Comparison of ENCODE assay signal across 1 cellular context in the genomic region with DNA sequence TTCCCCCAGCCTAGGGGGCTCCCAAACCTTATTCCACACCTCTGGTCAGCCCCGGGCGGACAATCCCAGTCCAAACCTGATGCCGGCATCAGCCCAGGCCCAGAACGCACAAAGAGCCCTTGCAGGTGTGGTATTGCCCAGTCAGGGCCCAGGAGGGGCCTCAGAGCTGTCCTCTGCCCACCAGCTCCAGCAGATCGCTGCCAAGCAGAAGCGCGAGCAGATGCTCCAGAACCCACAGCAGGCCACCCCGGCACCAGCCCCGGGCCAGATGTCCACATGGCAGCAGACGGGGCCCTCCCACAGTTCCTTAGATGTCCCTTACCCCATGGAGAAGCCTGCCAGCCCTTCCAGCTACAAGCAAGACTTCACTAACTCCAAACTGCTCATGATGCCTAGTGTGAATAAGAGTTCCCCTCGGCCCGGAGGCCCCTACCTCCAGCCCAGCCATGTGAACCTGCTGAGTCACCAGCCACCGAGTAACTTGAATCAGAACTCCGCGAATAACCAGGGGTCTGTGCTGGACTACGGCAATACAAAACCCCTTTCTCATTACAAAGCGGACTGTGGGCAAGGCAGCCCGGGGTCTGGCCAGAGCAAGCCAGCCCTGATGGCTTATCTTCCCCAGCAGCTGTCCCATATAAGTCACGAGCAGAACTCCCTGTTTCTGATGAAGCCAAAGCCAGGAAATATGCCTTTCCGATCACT.
TF ChIP-seq lines count a peak whose summit lies in the region.

No MANE protein-coding gene starts in this region.

TF ChIP-seq in K562, 482 proteins besides CTCF, POLR2A, EP300 and RAD21 (continues in another document):
- TF ChIP-seq ARID1B (IDR thresholded peaks at IDR 0.05): peak; percentile 82
- TF ChIP-seq C11orf30 (IDR thresholded peaks at IDR 0.05; ENCODE audit: low read depth): peak; percentile 86
- peak; percentile 32; the same call in 1 of the 2 replicates for TF ChIP-seq NFE2L1 (tag; IDR thresholded peaks at IDR 0.05; ENCODE audit: borderline replicate concordance, low read depth)
- TF ChIP-seq CBX8 (IDR thresholded peaks at IDR 0.05; ENCODE audit: borderline replicate concordance, extremely low read depth, low read depth, low read length, poor library complexity, severe bottlenecking): no peak
- TF ChIP-seq, protein P1, sequence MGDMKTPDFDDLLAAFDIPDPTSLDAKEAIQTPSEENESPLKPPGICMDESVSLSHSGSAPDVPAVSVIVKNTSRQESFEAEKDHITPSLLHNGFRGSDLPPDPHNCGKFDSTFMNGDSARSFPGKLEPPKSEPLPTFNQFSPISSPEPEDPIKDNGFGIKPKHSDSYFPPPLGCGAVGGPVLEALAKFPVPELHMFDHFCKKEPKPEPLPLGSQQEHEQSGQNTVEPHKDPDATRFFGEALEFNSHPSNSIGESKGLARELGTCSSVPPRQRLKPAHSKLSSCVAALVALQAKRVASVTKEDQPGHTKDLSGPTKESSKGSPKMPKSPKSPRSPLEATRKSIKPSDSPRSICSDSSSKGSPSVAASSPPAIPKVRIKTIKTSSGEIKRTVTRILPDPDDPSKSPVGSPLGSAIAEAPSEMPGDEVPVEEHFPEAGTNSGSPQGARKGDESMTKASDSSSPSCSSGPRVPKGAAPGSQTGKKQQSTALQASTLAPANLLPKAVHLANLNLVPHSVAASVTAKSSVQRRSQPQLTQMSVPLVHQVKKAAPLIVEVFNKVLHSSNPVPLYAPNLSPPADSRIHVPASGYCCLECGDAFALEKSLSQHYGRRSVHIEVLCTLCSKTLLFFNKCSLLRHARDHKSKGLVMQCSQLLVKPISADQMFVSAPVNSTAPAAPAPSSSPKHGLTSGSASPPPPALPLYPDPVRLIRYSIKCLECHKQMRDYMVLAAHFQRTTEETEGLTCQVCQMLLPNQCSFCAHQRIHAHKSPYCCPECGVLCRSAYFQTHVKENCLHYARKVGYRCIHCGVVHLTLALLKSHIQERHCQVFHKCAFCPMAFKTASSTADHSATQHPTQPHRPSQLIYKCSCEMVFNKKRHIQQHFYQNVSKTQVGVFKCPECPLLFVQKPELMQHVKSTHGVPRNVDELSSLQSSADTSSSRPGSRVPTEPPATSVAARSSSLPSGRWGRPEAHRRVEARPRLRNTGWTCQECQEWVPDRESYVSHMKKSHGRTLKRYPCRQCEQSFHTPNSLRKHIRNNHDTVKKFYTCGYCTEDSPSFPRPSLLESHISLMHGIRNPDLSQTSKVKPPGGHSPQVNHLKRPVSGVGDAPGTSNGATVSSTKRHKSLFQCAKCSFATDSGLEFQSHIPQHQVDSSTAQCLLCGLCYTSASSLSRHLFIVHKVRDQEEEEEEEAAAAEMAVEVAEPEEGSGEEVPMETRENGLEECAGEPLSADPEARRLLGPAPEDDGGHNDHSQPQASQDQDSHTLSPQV (IDR thresholded peaks at IDR 0.05): peak; percentile 69
- peak; percentile 83 for TF ChIP-seq NFE2 (IDR thresholded peaks at IDR 0.05; ENCODE audit: low read depth)
- peak; percentile 56 for TF ChIP-seq CBFA2T2 (conservative IDR thresholded peaks at IDR 0.05)
- no peak for TF ChIP-seq CREB1 (IDR thresholded peaks at IDR 0.05)
- TF ChIP-seq CREB1 (CRISPR knock-in tag; IDR thresholded peaks at IDR 0.05): no peak
- TF ChIP-seq DACH1 (IDR thresholded peaks at IDR 0.05; ENCODE audit: partially characterized antibody): peak; percentile 38
- TF ChIP-seq GATA2 (CRISPR knock-in tag; IDR thresholded peaks at IDR 0.05): 0 out of 2 replicates have a peak, but pooled peaks have one; percentile 22
- TF ChIP-seq, protein P2, sequence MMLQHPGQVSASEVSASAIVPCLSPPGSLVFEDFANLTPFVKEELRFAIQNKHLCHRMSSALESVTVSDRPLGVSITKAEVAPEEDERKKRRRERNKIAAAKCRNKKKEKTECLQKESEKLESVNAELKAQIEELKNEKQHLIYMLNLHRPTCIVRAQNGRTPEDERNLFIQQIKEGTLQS (IDR thresholded peaks at IDR 0.05): peak; percentile 34; the same call in 1 of the 2 replicates
- TF ChIP-seq, protein P2 (CRISPR knock-in tag; conservative IDR thresholded peaks at IDR 0.05): no peak
- TF ChIP-seq DMBX1 (CRISPR knock-in tag; IDR thresholded peaks at IDR 0.05; ENCODE audit: borderline replicate concordance): 0 out of 2 replicates have a peak, but pooled peaks have one; percentile 31
- TF ChIP-seq DPF2 (IDR thresholded peaks at IDR 0.05): peak; percentile 56; the same call in 1 of the 2 replicates
- TF ChIP-seq MAFF (IDR thresholded peaks at IDR 0.05; ENCODE audit: low read length): peak; percentile 57; the same call in 1 of the 2 replicates
- TF ChIP-seq ARHGAP35 (IDR thresholded peaks at IDR 0.05; ENCODE audit: partially characterized antibody): no peak
- TF ChIP-seq NRF1 (conservative IDR thresholded peaks at IDR 0.05 in 1 of 2, IDR thresholded peaks at IDR 0.05 in 1 of 2): 0 out of 4 replicates have a peak, but pooled peaks of 1 of the 2 experiments have one; percentile 11
- TF ChIP-seq NCOR1 (IDR thresholded peaks at IDR 0.05): peak; percentile 15; the same call in 1 of the 2 replicates
- TF ChIP-seq, protein P3, sequence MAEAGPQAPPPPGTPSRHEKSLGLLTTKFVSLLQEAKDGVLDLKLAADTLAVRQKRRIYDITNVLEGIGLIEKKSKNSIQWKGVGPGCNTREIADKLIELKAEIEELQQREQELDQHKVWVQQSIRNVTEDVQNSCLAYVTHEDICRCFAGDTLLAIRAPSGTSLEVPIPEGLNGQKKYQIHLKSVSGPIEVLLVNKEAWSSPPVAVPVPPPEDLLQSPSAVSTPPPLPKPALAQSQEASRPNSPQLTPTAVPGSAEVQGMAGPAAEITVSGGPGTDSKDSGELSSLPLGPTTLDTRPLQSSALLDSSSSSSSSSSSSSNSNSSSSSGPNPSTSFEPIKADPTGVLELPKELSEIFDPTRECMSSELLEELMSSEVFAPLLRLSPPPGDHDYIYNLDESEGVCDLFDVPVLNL (CRISPR knock-in tag; IDR thresholded peaks at IDR 0.05; ENCODE audit: low read depth): no peak
- TF ChIP-seq ZKSCAN3 (CRISPR knock-in tag; IDR thresholded peaks at IDR 0.05): no peak
- TF ChIP-seq, protein P4, sequence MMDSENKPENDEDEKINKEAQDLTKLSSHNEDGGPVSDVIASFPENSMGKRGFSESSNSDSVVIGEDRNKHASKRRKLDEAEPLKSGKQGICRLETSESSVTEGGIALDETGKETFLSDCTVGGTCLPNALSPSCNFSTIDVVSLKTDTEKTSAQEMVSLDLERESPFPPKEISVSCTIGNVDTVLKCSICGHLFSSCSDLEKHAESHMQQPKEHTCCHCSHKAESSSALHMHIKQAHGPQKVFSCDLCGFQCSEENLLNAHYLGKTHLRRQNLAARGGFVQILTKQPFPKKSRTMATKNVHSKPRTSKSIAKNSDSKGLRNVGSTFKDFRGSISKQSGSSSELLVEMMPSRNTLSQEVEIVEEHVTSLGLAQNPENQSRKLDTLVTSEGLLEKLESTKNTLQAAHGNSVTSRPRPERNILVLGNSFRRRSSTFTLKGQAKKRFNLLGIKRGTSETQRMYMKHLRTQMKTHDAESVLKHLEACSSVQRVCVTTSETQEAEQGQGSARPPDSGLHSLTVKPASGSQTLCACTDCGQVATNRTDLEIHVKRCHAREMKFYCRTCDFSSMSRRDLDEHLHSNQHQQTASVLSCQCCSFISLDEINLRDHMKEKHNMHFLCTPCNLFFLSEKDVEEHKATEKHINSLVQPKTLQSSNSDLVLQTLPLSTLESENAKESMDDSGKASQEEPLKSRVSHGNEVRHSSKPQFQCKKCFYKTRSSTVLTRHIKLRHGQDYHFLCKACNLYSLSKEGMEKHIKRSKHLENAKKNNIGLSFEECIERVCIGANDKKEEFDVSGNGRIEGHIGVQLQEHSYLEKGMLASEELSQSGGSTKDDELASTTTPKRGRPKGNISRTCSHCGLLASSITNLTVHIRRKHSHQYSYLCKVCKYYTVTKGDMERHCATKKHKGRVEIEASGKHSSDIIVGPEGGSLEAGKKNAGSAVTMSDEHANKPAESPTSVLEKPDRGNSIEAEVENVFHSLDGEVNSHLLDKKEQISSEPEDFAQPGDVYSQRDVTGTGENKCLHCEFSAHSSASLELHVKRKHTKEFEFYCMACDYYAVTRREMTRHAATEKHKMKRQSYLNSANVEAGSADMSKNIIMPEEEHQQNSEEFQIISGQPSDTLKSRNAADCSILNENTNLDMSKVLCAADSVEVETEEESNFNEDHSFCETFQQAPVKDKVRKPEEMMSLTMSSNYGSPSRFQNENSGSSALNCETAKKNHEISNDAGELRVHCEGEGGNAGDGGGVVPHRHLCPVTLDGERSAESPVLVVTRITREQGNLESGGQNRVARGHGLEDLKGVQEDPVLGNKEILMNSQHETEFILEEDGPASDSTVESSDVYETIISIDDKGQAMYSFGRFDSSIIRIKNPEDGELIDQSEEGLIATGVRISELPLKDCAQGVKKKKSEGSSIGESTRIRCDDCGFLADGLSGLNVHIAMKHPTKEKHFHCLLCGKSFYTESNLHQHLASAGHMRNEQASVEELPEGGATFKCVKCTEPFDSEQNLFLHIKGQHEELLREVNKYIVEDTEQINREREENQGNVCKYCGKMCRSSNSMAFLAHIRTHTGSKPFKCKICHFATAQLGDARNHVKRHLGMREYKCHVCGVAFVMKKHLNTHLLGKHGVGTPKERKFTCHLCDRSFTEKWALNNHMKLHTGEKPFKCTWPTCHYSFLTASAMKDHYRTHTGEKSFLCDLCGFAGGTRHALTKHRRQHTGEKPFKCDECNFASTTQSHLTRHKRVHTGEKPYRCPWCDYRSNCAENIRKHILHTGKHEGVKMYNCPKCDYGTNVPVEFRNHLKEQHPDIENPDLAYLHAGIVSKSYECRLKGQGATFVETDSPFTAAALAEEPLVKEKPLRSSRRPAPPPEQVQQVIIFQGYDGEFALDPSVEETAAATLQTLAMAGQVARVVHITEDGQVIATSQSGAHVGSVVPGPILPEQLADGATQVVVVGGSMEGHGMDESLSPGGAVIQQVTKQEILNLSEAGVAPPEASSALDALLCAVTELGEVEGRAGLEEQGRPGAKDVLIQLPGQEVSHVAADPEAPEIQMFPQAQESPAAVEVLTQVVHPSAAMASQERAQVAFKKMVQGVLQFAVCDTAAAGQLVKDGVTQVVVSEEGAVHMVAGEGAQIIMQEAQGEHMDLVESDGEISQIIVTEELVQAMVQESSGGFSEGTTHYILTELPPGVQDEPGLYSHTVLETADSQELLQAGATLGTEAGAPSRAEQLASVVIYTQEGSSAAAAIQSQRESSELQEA (IDR thresholded peaks at IDR 0.05; ENCODE audit: low read depth): no peak
- TF ChIP-seq, protein P5, sequence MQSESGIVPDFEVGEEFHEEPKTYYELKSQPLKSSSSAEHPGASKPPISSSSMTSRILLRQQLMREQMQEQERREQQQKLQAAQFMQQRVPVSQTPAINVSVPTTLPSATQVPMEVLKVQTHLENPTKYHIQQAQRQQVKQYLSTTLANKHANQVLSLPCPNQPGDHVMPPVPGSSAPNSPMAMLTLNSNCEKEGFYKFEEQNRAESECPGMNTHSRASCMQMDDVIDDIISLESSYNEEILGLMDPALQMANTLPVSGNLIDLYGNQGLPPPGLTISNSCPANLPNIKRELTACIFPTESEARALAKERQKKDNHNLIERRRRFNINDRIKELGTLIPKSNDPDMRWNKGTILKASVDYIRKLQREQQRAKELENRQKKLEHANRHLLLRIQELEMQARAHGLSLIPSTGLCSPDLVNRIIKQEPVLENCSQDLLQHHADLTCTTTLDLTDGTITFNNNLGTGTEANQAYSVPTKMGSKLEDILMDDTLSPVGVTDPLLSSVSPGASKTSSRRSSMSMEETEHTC (IDR thresholded peaks at IDR 0.05): peak; percentile 72; the same call in 1 of the 2 replicates
- TF ChIP-seq, protein P6, sequence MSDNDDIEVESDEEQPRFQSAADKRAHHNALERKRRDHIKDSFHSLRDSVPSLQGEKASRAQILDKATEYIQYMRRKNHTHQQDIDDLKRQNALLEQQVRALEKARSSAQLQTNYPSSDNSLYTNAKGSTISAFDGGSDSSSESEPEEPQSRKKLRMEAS (CRISPR knock-in tag; IDR thresholded peaks at IDR 0.05): peak; percentile 30; the same call in 1 of the 2 replicates
- TF ChIP-seq FUS (optimal IDR thresholded peaks at IDR 0.05; ENCODE audit: low read depth, low read length): no peak
- no peak for TF ChIP-seq ZNF57 (CRISPR knock-in tag; IDR thresholded peaks at IDR 0.05)
- no peak for TF ChIP-seq SMAD3 (CRISPR knock-in tag; conservative IDR thresholded peaks at IDR 0.05)
- TF ChIP-seq, protein P7, sequence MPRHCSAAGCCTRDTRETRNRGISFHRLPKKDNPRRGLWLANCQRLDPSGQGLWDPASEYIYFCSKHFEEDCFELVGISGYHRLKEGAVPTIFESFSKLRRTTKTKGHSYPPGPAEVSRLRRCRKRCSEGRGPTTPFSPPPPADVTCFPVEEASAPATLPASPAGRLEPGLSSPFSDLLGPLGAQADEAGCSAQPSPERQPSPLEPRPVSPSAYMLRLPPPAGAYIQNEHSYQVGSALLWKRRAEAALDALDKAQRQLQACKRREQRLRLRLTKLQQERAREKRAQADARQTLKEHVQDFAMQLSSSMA (CRISPR knock-in tag; IDR thresholded peaks at IDR 0.05): no peak
- TF ChIP-seq, protein P8, sequence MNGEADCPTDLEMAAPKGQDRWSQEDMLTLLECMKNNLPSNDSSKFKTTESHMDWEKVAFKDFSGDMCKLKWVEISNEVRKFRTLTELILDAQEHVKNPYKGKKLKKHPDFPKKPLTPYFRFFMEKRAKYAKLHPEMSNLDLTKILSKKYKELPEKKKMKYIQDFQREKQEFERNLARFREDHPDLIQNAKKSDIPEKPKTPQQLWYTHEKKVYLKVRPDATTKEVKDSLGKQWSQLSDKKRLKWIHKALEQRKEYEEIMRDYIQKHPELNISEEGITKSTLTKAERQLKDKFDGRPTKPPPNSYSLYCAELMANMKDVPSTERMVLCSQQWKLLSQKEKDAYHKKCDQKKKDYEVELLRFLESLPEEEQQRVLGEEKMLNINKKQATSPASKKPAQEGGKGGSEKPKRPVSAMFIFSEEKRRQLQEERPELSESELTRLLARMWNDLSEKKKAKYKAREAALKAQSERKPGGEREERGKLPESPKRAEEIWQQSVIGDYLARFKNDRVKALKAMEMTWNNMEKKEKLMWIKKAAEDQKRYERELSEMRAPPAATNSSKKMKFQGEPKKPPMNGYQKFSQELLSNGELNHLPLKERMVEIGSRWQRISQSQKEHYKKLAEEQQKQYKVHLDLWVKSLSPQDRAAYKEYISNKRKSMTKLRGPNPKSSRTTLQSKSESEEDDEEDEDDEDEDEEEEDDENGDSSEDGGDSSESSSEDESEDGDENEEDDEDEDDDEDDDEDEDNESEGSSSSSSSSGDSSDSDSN (IDR thresholded peaks at IDR 0.05; ENCODE audit: borderline replicate concordance in 1 of 2, low read depth in 2 of 2, low read length in 2 of 2): 0 out of 4 replicates have a peak, but pooled peaks of 1 of the 2 experiments have one; percentile 44
- TF ChIP-seq PHF8 (IDR thresholded peaks at IDR 0.05; ENCODE audit: borderline replicate concordance, low read length): no peak
- TF ChIP-seq SMAD4 (CRISPR knock-in tag; conservative IDR thresholded peaks at IDR 0.05): peak; percentile 33; the same call in 1 of the 2 replicates
- no peak for TF ChIP-seq BCL6 (CRISPR knock-in tag; IDR thresholded peaks at IDR 0.05)
- TF ChIP-seq SPI1 (IDR thresholded peaks at IDR 0.05; ENCODE audit: borderline replicate concordance, low read depth, low read length): no peak
- TF ChIP-seq, protein P9, sequence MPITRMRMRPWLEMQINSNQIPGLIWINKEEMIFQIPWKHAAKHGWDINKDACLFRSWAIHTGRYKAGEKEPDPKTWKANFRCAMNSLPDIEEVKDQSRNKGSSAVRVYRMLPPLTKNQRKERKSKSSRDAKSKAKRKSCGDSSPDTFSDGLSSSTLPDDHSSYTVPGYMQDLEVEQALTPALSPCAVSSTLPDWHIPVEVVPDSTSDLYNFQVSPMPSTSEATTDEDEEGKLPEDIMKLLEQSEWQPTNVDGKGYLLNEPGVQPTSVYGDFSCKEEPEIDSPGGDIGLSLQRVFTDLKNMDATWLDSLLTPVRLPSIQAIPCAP (CRISPR knock-in tag; IDR thresholded peaks at IDR 0.05; ENCODE audit: borderline replicate concordance): no peak
- no peak for TF ChIP-seq ZNF165 (CRISPR knock-in tag; IDR thresholded peaks at IDR 0.05; ENCODE audit: borderline replicate concordance)
